ENCODE assay signal across 8 cellular contexts in genomic region chr10:6579904-6580278, GRCh38. TPM values are rescaled to one million over a fixed set of nuclear protein-coding genes. Genes with fewer than 3 reads are reported as not detected.
DNase-seq lines count a peak whose midpoint lies in the region; ATAC-seq lines count a peak whose summit lies in the region.

TSS of gene PRKCQ (minus strand) at chr10:6580276. CDS start at chr10:6515135, 65,141 bp downstream.

- H3K27ac Mint-ChIP-seq in activated naive CD8-positive, alpha-beta T cell treated with anti-CD3 and anti-CD28 coated beads, Interleukin-2, amount 10 ng/mL, durations not matched to agents 7 days and 5 days: peak within 1 kb of the TSS; percentile 97
- H3K27ac Mint-ChIP-seq in stimulated activated effector memory CD8-positive, alpha-beta T cell treated with anti-CD3 and anti-CD28 coated beads, Interleukin-12 subunit alpha, Interleukin-12 subunit beta, amount 100 ng/mL, for 72 hours: peak within 1 kb of the TSS; percentile 89

- H3K36me3 Mint-ChIP-seq in activated T-cell treated with anti-CD3 and anti-CD28 coated beads, Interleukin-2, amount 50 U/mL, for 4 hours (ENCODE audit: insufficient read depth): peaks cover 24% of the 10 kb centered on the region
- peaks cover 43% of the 10 kb centered on the region for H3K36me3 Mint-ChIP-seq in activated naive CD8-positive, alpha-beta T cell treated with anti-CD3 and anti-CD28 coated beads, Interleukin-2, amount 10 ng/mL, durations not matched to agents 7 days and 5 days
- peaks cover 80% of the 10 kb centered on the region for H3K36me3 Mint-ChIP-seq in stimulated activated effector memory CD8-positive, alpha-beta T cell treated with anti-CD3 and anti-CD28 coated beads, Interleukin-12 subunit alpha, Interleukin-12 subunit beta, amount 100 ng/mL, for 72 hours

- peaks cover 64% of the 10 kb centered on the region for H3K4me1 Mint-ChIP-seq in activated T-cell treated with anti-CD3 and anti-CD28 coated beads, Interleukin-2, amount 50 U/mL, for 4 hours (ENCODE audit: low read depth)
- H3K4me1 Mint-ChIP-seq in activated naive CD8-positive, alpha-beta T cell treated with anti-CD3 and anti-CD28 coated beads, Interleukin-2, amount 10 ng/mL, durations not matched to agents 7 days and 5 days: peaks cover 51% of the 10 kb centered on the region
- peaks cover 63% of the 10 kb centered on the region for H3K4me1 Mint-ChIP-seq in stimulated activated effector memory CD8-positive, alpha-beta T cell treated with anti-CD3 and anti-CD28 coated beads, Interleukin-12 subunit alpha, Interleukin-12 subunit beta, amount 100 ng/mL, for 72 hours

- H3K27ac ChIP-seq in iPS-18a (ENCODE audit: low read length): no peak within 1 kb of the TSS

- POLR2A ChIA-PET in activated naive CD8-positive, alpha-beta T cell treated with anti-CD3 and anti-CD28 coated beads, Interleukin-2, amount 10 ng/mL, durations not matched to agents 7 days and 5 days (lab: Charles Lee): interaction anchor here (0.8 to 9.2 kb wide), 13 partner anchors 14 to 170 kb away, joined by 3 to 382 read pairs (median 9); no protein-coding TSS in a partner anchor

- DNase-seq in activated T-cell treated with anti-CD3 and anti-CD28 coated beads, Interleukin-2, amount 50 U/mL, for 4 hours: no peak
- no peak for DNase-seq in activated T-cell treated with anti-CD3 and anti-CD28 coated beads for 4 hours
- DNase-seq in activated naive CD8-positive, alpha-beta T cell treated with anti-CD3 and anti-CD28 coated beads, Interleukin-2, amount 10 ng/mL, durations not matched to agents 7 days and 5 days: no peak
- DNase-seq in stimulated activated effector memory CD8-positive, alpha-beta T cell treated with anti-CD3 and anti-CD28 coated beads, Interleukin-12 subunit alpha, Interleukin-12 subunit beta, amount 100 ng/mL, for 72 hours (ENCODE audit: low spot score in 2 of 2): peak in 1 of 2 donors; percentile 85
- no peak for DNase-seq in activated effector memory CD4-positive, alpha-beta T cell treated with Interleukin-2 at 50 U/mL for 16 hours
- DNase-seq in stimulated activated CD4-positive, alpha-beta T cell treated with anti-CD3 and anti-CD28 coated beads, Interleukin-1b, Interleukin-23, amount 100 ng/mL, for 48 hours: no peak

- H3K4me1 ChIP-seq in iPS-18a (ENCODE audit: control insufficient read depth, low read depth, low read length): peaks cover 28% of the 10 kb centered on the region

- peak in 1 of 2 donors; percentile 21 for ATAC-seq in activated T-cell treated with anti-CD3 and anti-CD28 coated beads, Interleukin-2, amount 50 U/mL, for 4 hours
- ATAC-seq in HG03342 (IDR thresholded peaks at IDR 0.05; ENCODE audit: unreplicated experiment): peak; percentile 20
- no peak for ATAC-seq in activated naive CD8-positive, alpha-beta T cell treated with anti-CD3 and anti-CD28 coated beads, Interleukin-2, amount 10 ng/mL, durations not matched to agents 7 days and 5 days (ENCODE audit: low read depth)
- no peak for ATAC-seq in stimulated activated effector memory CD8-positive, alpha-beta T cell treated with anti-CD3 and anti-CD28 coated beads, Interleukin-12 subunit alpha, Interleukin-12 subunit beta, amount 100 ng/mL, for 72 hours

- H3K27me3 Mint-ChIP-seq in activated T-cell treated with anti-CD3 and anti-CD28 coated beads, Interleukin-2, amount 50 U/mL, for 4 hours (ENCODE audit: low read depth): no peaks in the 10 kb centered on the region
- H3K27me3 Mint-ChIP-seq in activated naive CD8-positive, alpha-beta T cell treated with anti-CD3 and anti-CD28 coated beads, Interleukin-2, amount 10 ng/mL, durations not matched to agents 7 days and 5 days: no peaks in the 10 kb centered on the region

- H3K9me3 ChIP-seq in iPS-18a (ENCODE audit: control insufficient read depth, low read depth, low read length): no peaks in the 10 kb centered on the region

- H3K9me3 Mint-ChIP-seq in activated T-cell treated with anti-CD3 and anti-CD28 coated beads, Interleukin-2, amount 50 U/mL, for 4 hours: no peaks in the 10 kb centered on the region
- no peaks in the 10 kb centered on the region for H3K9me3 Mint-ChIP-seq in activated naive CD8-positive, alpha-beta T cell treated with anti-CD3 and anti-CD28 coated beads, Interleukin-2, amount 10 ng/mL, durations not matched to agents 7 days and 5 days
- peaks cover 2% of the 10 kb centered on the region for H3K9me3 Mint-ChIP-seq in stimulated activated effector memory CD8-positive, alpha-beta T cell treated with anti-CD3 and anti-CD28 coated beads, Interleukin-12 subunit alpha, Interleukin-12 subunit beta, amount 100 ng/mL, for 72 hours

- peaks cover 7% of the 10 kb centered on the region for H3K36me3 ChIP-seq in iPS-18a (ENCODE audit: control insufficient read depth, low read depth, low read length)

- H3K4me3 ChIP-seq in iPS-18a (ENCODE audit: low read length): peak within 1 kb of the TSS; percentile 91

- peak within 1 kb of the TSS; percentile 95 for H3K4me3 Mint-ChIP-seq in activated T-cell treated with anti-CD3 and anti-CD28 coated beads, Interleukin-2, amount 50 U/mL, for 4 hours
- H3K4me3 Mint-ChIP-seq in activated naive CD8-positive, alpha-beta T cell treated with anti-CD3 and anti-CD28 coated beads, Interleukin-2, amount 10 ng/mL, durations not matched to agents 7 days and 5 days: peak within 1 kb of the TSS; percentile 96
- H3K4me3 Mint-ChIP-seq in stimulated activated effector memory CD8-positive, alpha-beta T cell treated with anti-CD3 and anti-CD28 coated beads, Interleukin-12 subunit alpha, Interleukin-12 subunit beta, amount 100 ng/mL, for 72 hours: peak within 1 kb of the TSS; percentile 92

- H3K27me3 ChIP-seq in iPS-18a (ENCODE audit: control insufficient read depth, insufficient read depth, low read length): peaks cover 23% of the 10 kb centered on the region

- peak within 1 kb of the TSS; percentile 82 for H3K9ac ChIP-seq in iPS-18a (ENCODE audit: low read length)

RNA-seq across cellular contexts. Expression of gene PRKCQ, which starts in this region (rescaled TPM):
- 10 to 100 TPM; 21.4 to 26.2 (median 22.3) TPM for total RNA-seq in activated T-cell treated with anti-CD3 and anti-CD28 coated beads, Interleukin-2, amount 50 U/mL, for 4 hours
- total RNA-seq in activated naive CD8-positive, alpha-beta T cell treated with anti-CD3 and anti-CD28 coated beads, Interleukin-2, amount 10 ng/mL, durations not matched to agents 7 days and 5 days: 10 to 100 TPM; 61.2 to 61.8 TPM
